ENCODE assay signal across 31 cellular contexts in genomic region chr22:49345896-49346295, GRCh38.
"Had no signal": no experiment of that assay in that cellular context is flagged by ENCODE, and none has a peak within 500 bp of the region (broad histone marks: within the 10 kb centered on the region; RNA-seq: fewer than 3 reads in every experiment).

No MANE protein-coding gene starts in this region.

- FAIRE-seq: colon, islet of Langerhans, small intestine, TTC549 had no signal

- H3K36me3 ChIP-seq: esophagus muscularis mucosa, left ventricle myocardium inferior, neutrophil, ovary, prostate gland, sigmoid colon, stomach, tibial artery had no signal

- H3K4me1 Mint-ChIP-seq: central memory CD8-positive, alpha-beta T cell; naive thymus-derived CD8-positive, alpha-beta T cell; stimulated activated naive B cell treated with anti-CD40 and anti-IgM and Interleukin-4, amounts not matched to agents 10 μg/mL and 1 μg/mL and 100 μg/mL, for 72 hours had no signal

- H3K27me3 ChIP-seq: neutrophil, ovary had no signal

- H3K4me3 Mint-ChIP-seq: activated CD8-positive, alpha-beta T cell treated with anti-CD3 and anti-CD28 coated beads for 36 hours; activated naive CD8-positive, alpha-beta T cell; central memory CD8-positive, alpha-beta T cell; naive thymus-derived CD8-positive, alpha-beta T cell; stimulated activated naive B cell treated with anti-CD40 and anti-IgM and Interleukin-4, amounts not matched to agents 10 μg/mL and 1 μg/mL and 100 μg/mL, for 72 hours; T-helper 1 cell treated with Interleukin-12 subunit alpha and Interleukin-12 subunit beta and Interleukin-4 antibody, amounts not matched to agents 30 μg/mL and 1 μg/mL, for 36 hours had no signal

- H3K27ac ChIP-seq: esophagus muscularis mucosa, left ventricle myocardium inferior, neutrophil, ovary, prostate gland, sigmoid colon, stomach, tibial artery, VCaP had no signal

- H3K36me3 Mint-ChIP-seq: activated naive CD8-positive, alpha-beta T cell; naive thymus-derived CD8-positive, alpha-beta T cell; stimulated activated naive B cell treated with anti-CD40 and anti-IgM and Interleukin-4, amounts not matched to agents 10 μg/mL and 1 μg/mL and 100 μg/mL, for 72 hours had no signal

- ATAC-seq: activated CD8-positive, alpha-beta T cell treated with anti-CD3 and anti-CD28 coated beads for 36 hours; naive thymus-derived CD8-positive, alpha-beta T cell; stimulated activated naive B cell treated with anti-CD40 and anti-IgM and Interleukin-4, amounts not matched to agents 10 μg/mL and 1 μg/mL and 100 μg/mL, for 72 hours had no signal

- H3K9me3 Mint-ChIP-seq: activated CD8-positive, alpha-beta T cell treated with anti-CD3 and anti-CD28 coated beads for 36 hours; central memory CD8-positive, alpha-beta T cell; naive thymus-derived CD8-positive, alpha-beta T cell; stimulated activated naive B cell treated with anti-CD40 and anti-IgM and Interleukin-4, amounts not matched to agents 10 μg/mL and 1 μg/mL and 100 μg/mL, for 72 hours; T-helper 1 cell treated with Interleukin-12 subunit alpha and Interleukin-12 subunit beta and Interleukin-4 antibody, amounts not matched to agents 30 μg/mL and 1 μg/mL, for 36 hours had no signal

- H3K4me3 ChIP-seq: esophagus muscularis mucosa, left ventricle myocardium inferior, ovary, prostate gland, sigmoid colon, stomach, tibial artery had no signal

- H3K9me3 ChIP-seq: esophagus muscularis mucosa, neutrophil, ovary, prostate gland, sigmoid colon, stomach, tibial artery had no signal

- DNase-seq: activated CD4-positive, alpha-beta T cell treated with anti-CD3 and anti-CD28 coated beads, Interleukin-2, amount 50 U/mL, for 1 hour; activated CD4-positive, CD25-positive, alpha-beta regulatory T cell treated with anti-CD3 and anti-CD28 coated beads, Interleukin-2, amount 50 U/mL, for 72 hours; activated CD8-positive, alpha-beta T cell treated with anti-CD3 and anti-CD28 coated beads for 36 hours; activated naive CD4-positive, alpha-beta T cell treated with Interleukin-2 at 50 U/mL for 16 hours; activated T-cell treated with anti-CD3 and anti-CD28 coated beads, Interleukin-2, amount 50 U/mL, for 48 hours; anterior cingulate cortex; dermis blood vessel endothelial cell; effector CD4-positive, alpha-beta T cell; foreskin melanocyte; left ventricle myocardium inferior; mammary epithelial cell; naive thymus-derived CD8-positive, alpha-beta T cell; ovary; retina; sigmoid colon; small intestine; stimulated activated CD4-positive, alpha-beta T cell treated with anti-CD3 and anti-CD28 coated beads, Interleukin-1b, Interleukin-23, amount 100 ng/mL, for 48 hours; stimulated activated naive B cell treated with anti-CD40 and anti-IgM and Interleukin-4, amounts not matched to agents 10 μg/mL and 1 μg/mL and 100 μg/mL, for 72 hours; stomach; T-helper 9 cell had no signal

- H3K27ac Mint-ChIP-seq: activated CD8-positive, alpha-beta T cell treated with anti-CD3 and anti-CD28 coated beads for 36 hours; activated naive CD8-positive, alpha-beta T cell; naive thymus-derived CD8-positive, alpha-beta T cell; stimulated activated naive B cell treated with anti-CD40 and anti-IgM and Interleukin-4, amounts not matched to agents 10 μg/mL and 1 μg/mL and 100 μg/mL, for 72 hours; T-helper 1 cell treated with Interleukin-12 subunit alpha and Interleukin-12 subunit beta and Interleukin-4 antibody, amounts not matched to agents 30 μg/mL and 1 μg/mL, for 36 hours had no signal

- H3K4me1 ChIP-seq: esophagus muscularis mucosa, left ventricle myocardium inferior, prostate gland, sigmoid colon, stomach, tibial artery had no signal
